In the genomic region with DNA sequence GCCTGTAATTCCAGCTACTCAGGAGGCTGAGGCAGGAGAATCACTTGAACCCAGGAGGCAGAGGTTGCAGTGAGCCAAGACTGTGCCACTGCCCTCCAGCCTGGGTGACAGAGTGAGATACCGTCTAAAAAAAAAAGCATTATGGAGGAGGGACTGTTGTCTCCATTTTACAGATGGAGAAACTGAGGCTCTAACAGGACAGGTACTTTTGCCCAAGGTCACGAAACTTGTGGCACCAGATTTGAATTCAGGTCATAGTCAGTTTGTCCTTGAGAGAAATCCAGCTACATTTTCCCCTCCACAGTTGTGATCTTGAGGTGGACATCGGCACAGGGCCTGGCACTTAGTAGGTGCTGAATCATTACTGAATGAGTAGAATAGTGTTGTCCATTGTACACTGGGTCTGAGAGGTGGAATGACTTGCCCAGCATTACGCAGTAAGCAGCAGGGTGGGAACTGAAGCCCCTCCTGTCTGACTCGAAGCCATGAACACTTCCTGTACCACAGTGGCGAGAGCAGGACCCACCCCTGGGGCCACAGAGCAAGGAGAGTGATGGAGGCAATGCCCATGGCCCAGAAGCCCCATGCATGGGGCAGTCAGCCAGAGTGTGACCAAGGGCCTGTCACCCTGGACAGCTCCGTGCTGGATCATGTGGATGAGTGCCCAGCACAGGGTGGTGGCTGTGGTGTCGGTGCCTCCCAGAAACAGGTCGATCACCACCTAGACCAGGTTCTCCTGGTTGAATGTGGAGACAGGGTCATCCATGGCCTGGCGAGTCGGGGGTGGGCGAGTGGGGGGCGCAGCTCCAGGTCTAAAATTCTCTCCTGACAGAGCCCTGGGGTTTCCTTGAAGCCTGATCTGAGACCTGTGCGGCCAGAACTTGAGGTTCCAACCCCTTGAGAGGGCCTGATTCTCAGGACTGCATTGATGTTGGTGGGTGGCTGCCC, we compare ENCODE assay signal across 1 cellular context.
TF ChIP-seq lines count a peak whose summit lies in the region.

No MANE protein-coding gene starts in this region.

TF ChIP-seq in Ishikawa, 13 proteins besides CTCF, POLR2A, EP300 and RAD21 (continued from another document):
- TF ChIP-seq, protein P1, sequence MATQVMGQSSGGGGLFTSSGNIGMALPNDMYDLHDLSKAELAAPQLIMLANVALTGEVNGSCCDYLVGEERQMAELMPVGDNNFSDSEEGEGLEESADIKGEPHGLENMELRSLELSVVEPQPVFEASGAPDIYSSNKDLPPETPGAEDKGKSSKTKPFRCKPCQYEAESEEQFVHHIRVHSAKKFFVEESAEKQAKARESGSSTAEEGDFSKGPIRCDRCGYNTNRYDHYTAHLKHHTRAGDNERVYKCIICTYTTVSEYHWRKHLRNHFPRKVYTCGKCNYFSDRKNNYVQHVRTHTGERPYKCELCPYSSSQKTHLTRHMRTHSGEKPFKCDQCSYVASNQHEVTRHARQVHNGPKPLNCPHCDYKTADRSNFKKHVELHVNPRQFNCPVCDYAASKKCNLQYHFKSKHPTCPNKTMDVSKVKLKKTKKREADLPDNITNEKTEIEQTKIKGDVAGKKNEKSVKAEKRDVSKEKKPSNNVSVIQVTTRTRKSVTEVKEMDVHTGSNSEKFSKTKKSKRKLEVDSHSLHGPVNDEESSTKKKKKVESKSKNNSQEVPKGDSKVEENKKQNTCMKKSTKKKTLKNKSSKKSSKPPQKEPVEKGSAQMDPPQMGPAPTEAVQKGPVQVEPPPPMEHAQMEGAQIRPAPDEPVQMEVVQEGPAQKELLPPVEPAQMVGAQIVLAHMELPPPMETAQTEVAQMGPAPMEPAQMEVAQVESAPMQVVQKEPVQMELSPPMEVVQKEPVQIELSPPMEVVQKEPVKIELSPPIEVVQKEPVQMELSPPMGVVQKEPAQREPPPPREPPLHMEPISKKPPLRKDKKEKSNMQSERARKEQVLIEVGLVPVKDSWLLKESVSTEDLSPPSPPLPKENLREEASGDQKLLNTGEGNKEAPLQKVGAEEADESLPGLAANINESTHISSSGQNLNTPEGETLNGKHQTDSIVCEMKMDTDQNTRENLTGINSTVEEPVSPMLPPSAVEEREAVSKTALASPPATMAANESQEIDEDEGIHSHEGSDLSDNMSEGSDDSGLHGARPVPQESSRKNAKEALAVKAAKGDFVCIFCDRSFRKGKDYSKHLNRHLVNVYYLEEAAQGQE (IDR thresholded peaks at IDR 0.05; ENCODE audit: low read depth): peak; percentile 87
- TF ChIP-seq, protein P2, sequence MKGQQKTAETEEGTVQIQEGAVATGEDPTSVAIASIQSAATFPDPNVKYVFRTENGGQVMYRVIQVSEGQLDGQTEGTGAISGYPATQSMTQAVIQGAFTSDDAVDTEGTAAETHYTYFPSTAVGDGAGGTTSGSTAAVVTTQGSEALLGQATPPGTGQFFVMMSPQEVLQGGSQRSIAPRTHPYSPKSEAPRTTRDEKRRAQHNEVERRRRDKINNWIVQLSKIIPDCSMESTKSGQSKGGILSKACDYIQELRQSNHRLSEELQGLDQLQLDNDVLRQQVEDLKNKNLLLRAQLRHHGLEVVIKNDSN (IDR thresholded peaks at IDR 0.05): peak; percentile 45
- TF ChIP-seq TAF1 (IDR thresholded peaks at IDR 0.05; ENCODE audit: low read depth): no peak
- TF ChIP-seq, protein P3, sequence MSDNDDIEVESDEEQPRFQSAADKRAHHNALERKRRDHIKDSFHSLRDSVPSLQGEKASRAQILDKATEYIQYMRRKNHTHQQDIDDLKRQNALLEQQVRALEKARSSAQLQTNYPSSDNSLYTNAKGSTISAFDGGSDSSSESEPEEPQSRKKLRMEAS (IDR thresholded peaks at IDR 0.05): no peak
- TF ChIP-seq FOXM1 (IDR thresholded peaks at IDR 0.05; ENCODE audit: borderline replicate concordance, low read depth): no peak
- TF ChIP-seq CREB1 (IDR thresholded peaks at IDR 0.05; ENCODE audit: low read depth): no peak
